8 cellular contexts compared by ENCODE assay signal in genomic region chr7:5046397-5046732, GRCh38. TPM values are rescaled to one million over a fixed set of nuclear protein-coding genes. Genes with fewer than 3 reads are reported as not detected.
DNase-seq lines count a peak whose midpoint lies in the region; ATAC-seq, FAIRE-seq and TF ChIP-seq lines count a peak whose summit lies in the region.
"Not testable (repeated sequence)": the region's sequence is repeated elsewhere in the genome, so short reads cannot be mapped to it uniquely, and the experiment has no call there.

No MANE protein-coding gene starts in this region.

- ATAC-seq in CD4-positive, alpha-beta T cell (ENCODE audit: poor library complexity); activated naive CD4-positive, alpha-beta T cell treated with anti-CD3 and anti-CD28 coated beads, Interleukin-2, amount 50 U/mL, for 72 hours: not testable (repeated sequence)

- peak overlapping the region; percentile 82 for H3K27ac Mint-ChIP-seq in CD4-positive, alpha-beta T cell
- peak overlapping the region; percentile 94 to 95 for H3K27ac Mint-ChIP-seq in activated naive CD4-positive, alpha-beta T cell treated with anti-CD3 and anti-CD28 coated beads, Interleukin-2, amount 50 U/mL, for 72 hours
- peak overlapping the region; percentile 83 for H3K27ac Mint-ChIP-seq in endodermal cell

- intact Hi-C loops in CD4-positive, alpha-beta T cell (cut with DNase I, micrococcal nuclease) = loop anchor here in 1 of 2 experiments (5.0 to 10.0 kb wide), 3 partner anchors 72 to 1658 kb away; partner anchors contain the start of genes FOXK1 and ZNF12

- WGBS in endodermal cell (ENCODE audit: insufficient coverage in 1 of 2, insufficient read length in 1 of 2), 2 experiments = 4% methylated on average over 20 of the region's 20 CpGs; no CpG with 5 or more reads in 1 of the 2 experiments

- peak overlapping the region; percentile 68 for H3K27ac ChIP-seq in CD4-positive, alpha-beta T cell (ENCODE audit: low read depth, low read length)
- H3K27ac ChIP-seq in HUES48 (ENCODE audit: low read depth, low read length) = peak overlapping the region; percentile 74
- H3K27ac ChIP-seq in SJSA1 = peak overlapping the region; percentile 77
- not testable (repeated sequence) for H3K27ac ChIP-seq in endodermal cell (ENCODE audit: low read depth, low read length)
- peak overlapping the region; percentile 60 for H3K27ac ChIP-seq in keratinocyte (ENCODE audit: control insufficient read depth, insufficient read depth, low read length)
- H3K27ac ChIP-seq in substantia nigra (ENCODE audit: low read depth, low read length, poor library complexity, severe bottlenecking) = peak overlapping the region; percentile 76

- peak overlapping the region; percentile 66 for H3K4me2 ChIP-seq in keratinocyte (ENCODE audit: control insufficient read depth, extremely low read depth, insufficient read depth, low read depth, low read length)

- peak overlapping the region; percentile 79 for H3K4me3 ChIP-seq in HUES48 (ENCODE audit: low read depth, low read length)
- peak overlapping the region; percentile 86 for H3K4me3 ChIP-seq in SJSA1
- peak overlapping the region; percentile 84 for H3K4me3 ChIP-seq in endodermal cell (ENCODE audit: low read length)
- peak overlapping the region; percentile 67 to 86 (median 82) for H3K4me3 ChIP-seq in keratinocyte (ENCODE audit: control insufficient read depth in 2 of 3, extremely low read depth in 1 of 3, insufficient read depth in 2 of 3, low read depth in 1 of 3, low read length in 3 of 3)
- H3K4me3 ChIP-seq in neuron (ENCODE audit: low read length) = peak overlapping the region; percentile 84

- POLR2A ChIA-PET in CD4-positive, alpha-beta T cell (lab: Charles Lee) = interaction anchor here (0.8 kb wide), 1 partner anchor 68 kb away, joined by 3 read pairs; no protein-coding TSS in a partner anchor

- peaks cover 40% of the 10 kb centered on the region for H3K4me1 Mint-ChIP-seq in CD4-positive, alpha-beta T cell (ENCODE audit: low read depth)
- H3K4me1 Mint-ChIP-seq in endodermal cell = not testable (repeated sequence)

- H3K9me3 ChIP-seq in CD4-positive, alpha-beta T cell (ENCODE audit: control insufficient read depth, low read length); SJSA1 (replicated peaks); keratinocyte (ENCODE audit: control insufficient read depth, low read depth, low read length); neuron (ENCODE audit: low read length): not testable (repeated sequence)
- H3K9me3 ChIP-seq in HUES48 (ENCODE audit: control insufficient read depth, insufficient read depth, low read length) (peaks cover 14% of the 10 kb centered on the region), endodermal cell (ENCODE audit: control insufficient read depth, low read length) (peaks cover 27% of the 10 kb centered on the region)

- FAIRE-seq in keratinocyte (lab: Jason Lieb, UNC) = not testable (repeated sequence)

- H2AFZ ChIP-seq in keratinocyte (ENCODE audit: control insufficient read depth, low read length) = peak overlapping the region; percentile 37
- peak overlapping the region; percentile 47 for H2AFZ ChIP-seq in neuron (ENCODE audit: low read depth, low read length)

- peak overlapping the region; percentile 63 for H3K9ac ChIP-seq in HUES48 (ENCODE audit: low read depth, low read length)
- H3K9ac ChIP-seq in endodermal cell (ENCODE audit: extremely low read depth, low read length, poor library complexity, severe bottlenecking) = peak overlapping the region; percentile 79
- peak overlapping the region; percentile 82 for H3K9ac ChIP-seq in keratinocyte (ENCODE audit: control insufficient read depth, extremely low read depth, insufficient read depth, low read length)

- TF ChIP-seq CTCF in CD4-positive, alpha-beta T cell (IDR thresholded peaks at IDR 0.05); endodermal cell (conservative IDR thresholded peaks at IDR 0.05); keratinocyte (optimal IDR thresholded peaks at IDR 0.05 in 1 of 3, IDR thresholded peaks at IDR 0.05 in 1 of 3, conservative IDR thresholded peaks at IDR 0.05 in 1 of 3; ENCODE audit: extremely low read depth in 1 of 3, insufficient read depth in 2 of 3, low read length in 3 of 3): not testable (repeated sequence)

- H3K36me3 ChIP-seq in HUES48 (ENCODE audit: control insufficient read depth, insufficient read depth, low read length) = peaks cover 25% of the 10 kb centered on the region
- H3K36me3 ChIP-seq in SJSA1 = peaks cover 19% of the 10 kb centered on the region
- H3K36me3 ChIP-seq in endodermal cell (ENCODE audit: control insufficient read depth, insufficient read depth, low read length) = peaks cover 30% of the 10 kb centered on the region
- not testable (repeated sequence) for H3K36me3 ChIP-seq in keratinocyte (ENCODE audit: control insufficient read depth in 2 of 2, extremely low read depth in 1 of 2, insufficient read depth in 2 of 2, low read length in 2 of 2)
- peaks cover 26% of the 10 kb centered on the region for H3K36me3 ChIP-seq in neuron (ENCODE audit: insufficient read depth, low read length)

- H3K36me3 Mint-ChIP-seq in CD4-positive, alpha-beta T cell (ENCODE audit: low read depth) = peaks cover 50% of the 10 kb centered on the region
- H3K36me3 Mint-ChIP-seq in activated naive CD4-positive, alpha-beta T cell treated with anti-CD3 and anti-CD28 coated beads, Interleukin-2, amount 50 U/mL, for 72 hours = peaks cover 35 to 47% of the 10 kb centered on the region in 2 donors
- H3K36me3 Mint-ChIP-seq in endodermal cell (ENCODE audit: low read depth) = peaks cover 47% of the 10 kb centered on the region

- DNase-seq in CD4-positive, alpha-beta T cell = peak in 1 of 10 experiments; percentile 6
- not testable (repeated sequence) for DNase-seq in SJSA1 (ENCODE audit: low read depth in 1 of 2, low spot score in 2 of 2); activated naive CD4-positive, alpha-beta T cell treated with anti-CD3 and anti-CD28 coated beads, Interleukin-2, amount 50 U/mL, for 72 hours (ENCODE audit: low spot score in 2 of 2); endodermal cell; keratinocyte (ENCODE audit: low read depth, low spot score)
- DNase-seq in substantia nigra (lab: John Stamatoyannopoulos, UW) = peak in 4 of 49 donors; percentile 8 to 32 (median 30)

- not testable (repeated sequence) for H3K9me1 ChIP-seq in keratinocyte (ENCODE audit: control insufficient read depth, extremely low read depth, insufficient read depth, low read length)

- H3K79me2 ChIP-seq in keratinocyte (ENCODE audit: control insufficient read depth, insufficient read depth, low read length) = peaks cover 13% of the 10 kb centered on the region

- CTCF ChIA-PET in CD4-positive, alpha-beta T cell (lab: Charles Lee) = interaction anchor here (1.5 kb wide), 1 partner anchor 72 kb away, joined by 3 read pairs; no protein-coding TSS in a partner anchor

- peak overlapping the region; percentile 95 for H3K4me3 Mint-ChIP-seq in CD4-positive, alpha-beta T cell
- peak overlapping the region; percentile 85 for H3K4me3 Mint-ChIP-seq in endodermal cell

- not testable (repeated sequence) for H3K9me3 Mint-ChIP-seq in CD4-positive, alpha-beta T cell; activated naive CD4-positive, alpha-beta T cell treated with anti-CD3 and anti-CD28 coated beads, Interleukin-2, amount 50 U/mL, for 72 hours
- H3K9me3 Mint-ChIP-seq in endodermal cell = peaks cover 49% of the 10 kb centered on the region

- not testable (repeated sequence) for H4K20me1 ChIP-seq in keratinocyte (ENCODE audit: control insufficient read depth, extremely low read depth, insufficient read depth, low read length)

- not testable (repeated sequence) for H3K4me1 ChIP-seq in HUES48 (ENCODE audit: control insufficient read depth, insufficient read depth, low read length); SJSA1 (replicated peaks); endodermal cell (ENCODE audit: control insufficient read depth, insufficient read depth, low read length); keratinocyte (ENCODE audit: control insufficient read depth, extremely low read depth, insufficient read depth, low read length); neuron (ENCODE audit: insufficient read depth, low read length)

- dilution Hi-C loops in keratinocyte (cut with MboI; ENCODE audit: extremely low pct_ligation_motif_present, low sequenced_read_pairs) = not testable (repeated sequence)

- not testable (repeated sequence) for H3K27me3 Mint-ChIP-seq in CD4-positive, alpha-beta T cell
- peaks cover 24% of the 10 kb centered on the region for H3K27me3 Mint-ChIP-seq in endodermal cell (ENCODE audit: insufficient read depth)

- not testable (repeated sequence) for H3K27me3 ChIP-seq in CD4-positive, alpha-beta T cell (ENCODE audit: control insufficient read depth, insufficient read depth, low read length); HUES48 (ENCODE audit: control insufficient read depth, insufficient read depth, low read length); SJSA1 (replicated peaks); endodermal cell (ENCODE audit: control insufficient read depth, insufficient read depth, low read length, poor library complexity, severe bottlenecking); keratinocyte (ENCODE audit: control insufficient read depth, extremely low read depth, insufficient read depth, low read length); neuron (ENCODE audit: insufficient read depth, low read length)

RNA-seq across cellular contexts. Expression of gene RBAK, which starts 0.7 kb away (rescaled TPM):
- 10 to 100 TPM; 11.0 to 12.4 TPM for total RNA-seq in CD4-positive, alpha-beta T cell
- total RNA-seq in SJSA1 (2014; rRNA removed; shearing (Covaris generic)) = 7.5 and 8.4 TPM in 2 replicates
- 10 to 100 TPM; 10.1 to 15.3 TPM for total RNA-seq in activated naive CD4-positive, alpha-beta T cell treated with anti-CD3 and anti-CD28 coated beads, Interleukin-2, amount 50 U/mL, for 72 hours
- 10 to 100 TPM; 18.5 to 18.8 TPM for total RNA-seq in endodermal cell
- polyA plus RNA-seq in endodermal cell (2013, experiment 1 of 2) = 10.6 TPM
- polyA plus RNA-seq in endodermal cell (2013, experiment 2 of 2) = 10.6 TPM
- 2.9 to 6.7 TPM (median 4.2 TPM) in 3 replicates for polyA plus RNA-seq in keratinocyte
- polyA plus RNA-seq in keratinocyte (2011; ENCODE audit: low read depth) = 9.0 TPM
- polyA plus RNA-seq in keratinocyte (2011; cell fraction: cytosol; rRNA removed) = 1.9 and 4.2 TPM in 2 replicates
- 8.2 and 11.5 TPM in 2 replicates for polyA plus RNA-seq in keratinocyte (2011; cell fraction: nucleus; rRNA removed)
- 4.6 and 4.7 TPM in 2 replicates for polyA plus RNA-seq in keratinocyte (2012; ENCODE audit: low replicate concordance)
- polyA minus RNA-seq in keratinocyte = 1.0 to 8.9 TPM (median 2.4 TPM) in 3 replicates
- polyA minus RNA-seq in keratinocyte (2011; cell fraction: cytosol; rRNA and poly(A)+ RNA removed) = 3.5 TPM
- polyA minus RNA-seq in keratinocyte (2011; cell fraction: nucleus; rRNA and poly(A)+ RNA removed) = 5.9 and 14.4 TPM in 2 replicates
